Comparison of ENCODE assay signal across 14 cellular contexts in the genomic region with DNA sequence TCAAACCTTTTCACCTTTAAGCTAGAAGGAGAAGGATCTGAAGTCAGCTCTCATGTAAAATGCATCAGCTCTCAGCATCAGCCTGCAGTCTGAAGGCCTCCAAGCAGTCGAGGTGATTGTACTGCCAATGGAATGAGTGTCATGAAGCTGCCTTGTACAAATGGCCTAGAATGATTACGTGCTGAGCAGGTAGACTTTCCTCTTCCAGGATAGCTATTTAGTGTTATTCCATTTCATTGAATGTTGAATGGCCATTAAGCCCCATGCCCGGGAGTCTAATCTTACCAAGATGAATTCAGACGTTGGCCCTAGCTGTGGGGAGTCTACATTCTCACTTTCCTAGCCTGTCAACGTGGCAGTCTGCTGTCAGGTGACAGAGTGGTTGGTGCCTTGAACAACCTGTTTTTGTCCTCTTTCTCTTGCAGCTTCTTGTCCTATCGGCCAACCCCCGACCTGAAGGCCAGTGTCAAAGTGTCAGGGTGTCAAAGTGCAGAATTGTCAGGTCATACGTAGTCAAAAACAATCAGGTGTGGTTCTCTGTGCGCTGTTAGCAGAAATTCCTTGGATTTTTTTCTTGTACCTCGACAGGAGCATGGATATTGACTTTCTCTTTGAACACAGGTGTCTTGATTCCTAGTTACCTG.
DNase-seq lines count a peak whose midpoint lies in the region; TF ChIP-seq lines count a peak whose summit lies in the region.
"Had no signal": no experiment of that assay in that cellular context is flagged by ENCODE, and none has a peak within 500 bp of the region (broad histone marks: within the 10 kb centered on the region; RNA-seq: fewer than 3 reads in every experiment).

No MANE protein-coding gene starts in this region.

- no peak for DNase-seq in H9
- no peak for DNase-seq in endodermal cell
- no peak for DNase-seq in neural crest cell (ENCODE audit: low read depth, low spot score)
- DNase-seq in putamen (ENCODE audit: low spot score), result peak; percentile 13
- DNase-seq in NCI-H82 treated with DMSO at 0.1 percent for 48 hours (lab: John Stamatoyannopoulos, UW; ENCODE audit: unreplicated experiment), result no peak
- no peak for DNase-seq in tibial nerve (ENCODE audit: low spot score in 2 of 2)
- DNase-seq in NOMO-1 treated with DMSO at 0.1 percent for 48 hours (lab: John Stamatoyannopoulos, UW; ENCODE audit: unreplicated experiment), result no peak
- DNase-seq: AML-193, Calu3, DMS 273 treated with DMSO at 0.1 percent for 48 hours, GOT3 had no signal

- no peak overlapping the region for H3K4me3 Mint-ChIP-seq in H9
- H3K4me3 Mint-ChIP-seq in endodermal cell, result no peak overlapping the region
- no peak overlapping the region for H3K4me3 Mint-ChIP-seq in neural crest cell

- WGBS in H9 (ENCODE audit: extremely low coverage, insufficient read length, low lambda C conversion rate), result no CpG with 5 or more reads among the region's 10 CpGs
- WGBS in endodermal cell (ENCODE audit: insufficient coverage in 1 of 2, insufficient read length in 1 of 2), 2 experiments, result 84 to 90% methylated on average over 10 of the region's 10 CpGs
- WGBS in tibial nerve, 2 donors, result 88 to 90% methylated on average over 10 of the region's 10 CpGs

- no peaks in the 10 kb centered on the region for H4K20me1 ChIP-seq in H9 (ENCODE audit: control insufficient read depth, insufficient read depth, insufficient read length)
- H4K20me1 ChIP-seq: BLaER1 had no signal

- no peaks in the 10 kb centered on the region for H3K79me1 ChIP-seq in H9 (ENCODE audit: insufficient read depth, low read depth, low read length, poor library complexity, severe bottlenecking)

- no peak for TF ChIP-seq EP300 in tibial nerve (IDR thresholded peaks at IDR 0.05)

- H3K9me3 Mint-ChIP-seq in H9 (no peaks in the 10 kb centered on the region), endodermal cell (no peaks in the 10 kb centered on the region), neural crest cell (no peaks in the 10 kb centered on the region)

- no peak overlapping the region for H3K23ac ChIP-seq in H9 (ENCODE audit: insufficient read length, low read depth, low read length)

- no peaks in the 10 kb centered on the region for H3K79me2 ChIP-seq in H9 (ENCODE audit: insufficient read depth, low read length)

- H3K36me3 ChIP-seq in endodermal cell (ENCODE audit: control insufficient read depth, insufficient read depth, low read length) (no peaks in the 10 kb centered on the region), tibial nerve (peaks cover 0 to 33% (median 0%) of the 10 kb centered on the region in 3 donors)
- H3K36me3 ChIP-seq: HAP-1 had no signal

- no peak overlapping the region for H4K8ac ChIP-seq in H9 (replicated peaks; ENCODE audit: insufficient read length, low read depth, low read length)

- no peak overlapping the region for H2AFZ ChIP-seq in H9 (ENCODE audit: low read length)

- no peak overlapping the region for H3K14ac ChIP-seq in H9 (ENCODE audit: insufficient read depth, low read length)

- peaks cover 0 to 2% of the 10 kb centered on the region in 2 experiments; a peak in 3 of 4 replicates for H3K4me1 Mint-ChIP-seq in H9
- H3K4me1 Mint-ChIP-seq in endodermal cell, result no peaks in the 10 kb centered on the region
- peaks cover 8% of the 10 kb centered on the region for H3K4me1 Mint-ChIP-seq in neural crest cell

- no peak for TF ChIP-seq POLR2A in tibial nerve (IDR thresholded peaks at IDR 0.05)

- H2BK12ac ChIP-seq in H9 (ENCODE audit: insufficient read length, low read depth, low read length), result no peak overlapping the region

- no peak overlapping the region for H3K4me3 ChIP-seq in endodermal cell (ENCODE audit: low read length)
- H3K4me3 ChIP-seq in tibial nerve, result no peak overlapping the region
- H3K4me3 ChIP-seq: A549, BLaER1, HAP-1 had no signal

- H3K27me3 ChIP-seq in H9 (ENCODE audit: insufficient read depth, low read length) (no peaks in the 10 kb centered on the region), endodermal cell (ENCODE audit: control insufficient read depth, insufficient read depth, low read length, poor library complexity, severe bottlenecking) (no peaks in the 10 kb centered on the region), tibial nerve (no peaks in the 10 kb centered on the region)
- H3K27me3 ChIP-seq: BLaER1 had no signal

- H4K5ac ChIP-seq in H9 (ENCODE audit: insufficient read length, low read depth, low read length), result no peak overlapping the region

- H2BK15ac ChIP-seq in H9 (ENCODE audit: low read depth, low read length), result no peak overlapping the region

- no peak overlapping the region for H2BK5ac ChIP-seq in H9 (ENCODE audit: insufficient read length, low read length)

- TF ChIP-seq CTCF in H9 (conservative IDR thresholded peaks at IDR 0.05), result no peak
- no peak for TF ChIP-seq CTCF in endodermal cell (conservative IDR thresholded peaks at IDR 0.05)
- TF ChIP-seq CTCF in neural crest cell (conservative IDR thresholded peaks at IDR 0.05), result no peak
- TF ChIP-seq CTCF in tibial nerve (IDR thresholded peaks at IDR 0.05), result no peak

- H3K27me3 Mint-ChIP-seq in H9 (ENCODE audit: low read depth) (no peaks in the 10 kb centered on the region), endodermal cell (ENCODE audit: insufficient read depth) (no peaks in the 10 kb centered on the region), neural crest cell (ENCODE audit: low read depth) (no peaks in the 10 kb centered on the region)

- H3K4me1 ChIP-seq in H9 (ENCODE audit: insufficient read depth, low read length) (no peaks in the 10 kb centered on the region), endodermal cell (ENCODE audit: control insufficient read depth, insufficient read depth, low read length) (no peaks in the 10 kb centered on the region), tibial nerve (no peaks in the 10 kb centered on the region)
- H3K4me1 ChIP-seq: A549, BLaER1 had no signal

- H3K27ac Mint-ChIP-seq in H9 (peak overlapping the region in 2 of 3 experiments; percentile 7 to 96; a peak in 3 of 7 replicates), endodermal cell (peak overlapping the region; percentile 44), neural crest cell (ENCODE audit: unreplicated experiment) (peak overlapping the region; percentile 58)

- H3K4ac ChIP-seq in H9 (ENCODE audit: low read depth, low read length), result no peak overlapping the region

- no peak overlapping the region for H3K4me2 ChIP-seq in H9 (ENCODE audit: insufficient read depth, insufficient read length, low read length)
- H3K4me2 ChIP-seq: A549, BLaER1 had no signal

- no peaks in the 10 kb centered on the region for H3K36me3 Mint-ChIP-seq in H9 (ENCODE audit: insufficient read depth in 1 of 3, low read depth in 3 of 3)
- peaks cover 4% of the 10 kb centered on the region for H3K36me3 Mint-ChIP-seq in endodermal cell (ENCODE audit: low read depth)
- H3K36me3 Mint-ChIP-seq in neural crest cell (ENCODE audit: low read depth), result peaks cover 5% of the 10 kb centered on the region

- H3K18ac ChIP-seq in H9 (ENCODE audit: insufficient read length, low read depth, low read length), result no peak overlapping the region

- no peak overlapping the region for H3K9ac ChIP-seq in H9 (ENCODE audit: extremely low read depth, insufficient read length, low read length)
- H3K9ac ChIP-seq in endodermal cell (ENCODE audit: extremely low read depth, low read length, poor library complexity, severe bottlenecking), result no peak overlapping the region
- H3K9ac ChIP-seq: BLaER1 had no signal

- no peaks in the 10 kb centered on the region for H3K23me2 ChIP-seq in H9 (ENCODE audit: insufficient read length, low read depth, low read length, poor library complexity, severe bottlenecking)

- no peak overlapping the region for H2BK120ac ChIP-seq in H9 (ENCODE audit: low read depth, low read length, poor library complexity, severe bottlenecking)

- H3K56ac ChIP-seq in H9 (ENCODE audit: insufficient read length, low read depth, low read length), result no peak overlapping the region

- H3T11ph ChIP-seq in H9 (ENCODE audit: low read length), result no peak overlapping the region

- no peak overlapping the region for H4K91ac ChIP-seq in H9 (ENCODE audit: insufficient read length, low read depth, low read length)

- H3K9me3 ChIP-seq in H9 (ENCODE audit: control insufficient read depth, low read depth, low read length) (no peaks in the 10 kb centered on the region), endodermal cell (ENCODE audit: control insufficient read depth, low read length) (no peaks in the 10 kb centered on the region), tibial nerve (no peaks in the 10 kb centered on the region)
- H3K9me3 ChIP-seq: A549, BLaER1, HAP-1 had no signal

- H2BK20ac ChIP-seq in H9 (ENCODE audit: low read depth, low read length, poor library complexity, severe bottlenecking), result no peak overlapping the region

- H2AK5ac ChIP-seq in H9 (ENCODE audit: insufficient read length, low read length), result no peak overlapping the region

- H3K27ac ChIP-seq in H9 (ENCODE audit: insufficient read length, low read depth, low read length) (no peak overlapping the region), endodermal cell (ENCODE audit: low read depth, low read length) (no peak overlapping the region), tibial nerve (no peak overlapping the region)
- H3K27ac ChIP-seq: A549, BLaER1 had no signal
